ENCODE assay signal across 8 cellular contexts in genomic region chrX:115562492-115562872, GRCh38. TPM values are rescaled to one million over a fixed set of nuclear protein-coding genes. Genes with fewer than 3 reads are reported as not detected.
A peak's percentile ranks its signal among the peaks of the same experiment; 100 is the strongest.
DNase-seq lines count a peak whose midpoint lies in the region; ATAC-seq and TF ChIP-seq lines count a peak whose summit lies in the region.

No MANE protein-coding gene starts in this region.

- peak; percentile 2; the same call in 1 of the 3 replicates for ATAC-seq in SK-N-SH treated with all-trans-retinoic acid at 6 μM for 48 hours
- peak; percentile 9 for ATAC-seq in Right ventricle myocardium superior (ENCODE audit: poor library complexity)
- ATAC-seq in activated CD4-positive, CD25-positive, alpha-beta regulatory T cell treated with anti-CD3 and anti-CD28 coated beads, Interleukin-2, amount 50 U/mL, for 24 hours, result no peak

- no peak for DNase-seq in Right ventricle myocardium superior
- DNase-seq in progenitor cell of endocrine pancreas (ENCODE audit: low spot score, unreplicated experiment), result no peak
- no peak for DNase-seq in NCI-H1694 (lab: John Stamatoyannopoulos, UW)
- DNase-seq in T1000 (lab: John Stamatoyannopoulos, UW), result no peak
- no peak for DNase-seq in NCI-H2196 (lab: John Stamatoyannopoulos, UW; ENCODE audit: unreplicated experiment)

- peak overlapping the region; percentile 97 for H3K4me3 Mint-ChIP-seq in progenitor cell of endocrine pancreas (ENCODE audit: low read depth)

- no peak for TF ChIP-seq CTCF in progenitor cell of endocrine pancreas (IDR thresholded peaks at IDR 0.05; ENCODE audit: unreplicated experiment)

- H3K4me1 Mint-ChIP-seq in progenitor cell of endocrine pancreas (ENCODE audit: low read depth), result peaks cover 29% of the 10 kb centered on the region

- peak overlapping the region; percentile 99 for H3K27ac Mint-ChIP-seq in progenitor cell of endocrine pancreas

- H3K27me3 Mint-ChIP-seq in progenitor cell of endocrine pancreas, result no peaks in the 10 kb centered on the region

- H3K36me3 Mint-ChIP-seq in progenitor cell of endocrine pancreas (ENCODE audit: insufficient read depth), result peaks cover 4% of the 10 kb centered on the region

- intact Hi-C loops in Right ventricle myocardium superior (cut with DNase I), result loop anchor here (10.0 kb wide), 1 partner anchor 62 kb away; no protein-coding TSS in a partner anchor

- H3K9me3 Mint-ChIP-seq in progenitor cell of endocrine pancreas (ENCODE audit: low read depth), result no peaks in the 10 kb centered on the region

- peak overlapping the region; percentile 25 for H3K4me3 ChIP-seq in GM08714 (ENCODE audit: low read length)

TF ChIP-seq in SK-N-SH treated with all-trans-retinoic acid at 6 μM for 48 hours, 23 proteins besides CTCF, POLR2A, EP300 and RAD21:
- TF ChIP-seq, protein P1, sequence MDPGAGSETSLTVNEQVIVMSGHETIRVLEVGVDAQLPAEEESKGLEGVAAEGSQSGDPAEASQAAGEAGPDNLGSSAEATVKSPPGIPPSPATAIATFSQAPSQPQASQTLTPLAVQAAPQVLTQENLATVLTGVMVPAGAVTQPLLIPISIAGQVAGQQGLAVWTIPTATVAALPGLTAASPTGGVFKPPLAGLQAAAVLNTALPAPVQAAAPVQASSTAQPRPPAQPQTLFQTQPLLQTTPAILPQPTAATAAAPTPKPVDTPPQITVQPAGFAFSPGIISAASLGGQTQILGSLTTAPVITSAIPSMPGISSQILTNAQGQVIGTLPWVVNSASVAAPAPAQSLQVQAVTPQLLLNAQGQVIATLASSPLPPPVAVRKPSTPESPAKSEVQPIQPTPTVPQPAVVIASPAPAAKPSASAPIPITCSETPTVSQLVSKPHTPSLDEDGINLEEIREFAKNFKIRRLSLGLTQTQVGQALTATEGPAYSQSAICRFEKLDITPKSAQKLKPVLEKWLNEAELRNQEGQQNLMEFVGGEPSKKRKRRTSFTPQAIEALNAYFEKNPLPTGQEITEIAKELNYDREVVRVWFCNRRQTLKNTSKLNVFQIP (CRISPR knock-in tag; IDR thresholded peaks at IDR 0.05; ENCODE audit: borderline replicate concordance, low read depth), result no peak
- no peak for TF ChIP-seq ZNF8 (CRISPR knock-in tag; IDR thresholded peaks at IDR 0.05)
- no peak for TF ChIP-seq TOX (CRISPR knock-in tag; IDR thresholded peaks at IDR 0.05; ENCODE audit: borderline replicate concordance)
- no peak for TF ChIP-seq ZNF70 (CRISPR knock-in tag; IDR thresholded peaks at IDR 0.05)
- TF ChIP-seq ZFP3 (CRISPR knock-in tag; IDR thresholded peaks at IDR 0.05), result no peak
- TF ChIP-seq ARNTL (CRISPR knock-in tag; IDR thresholded peaks at IDR 0.05; ENCODE audit: borderline replicate concordance, low read depth), result no peak
- TF ChIP-seq ZNF565 (CRISPR knock-in tag; conservative IDR thresholded peaks at IDR 0.05; ENCODE audit: low read depth), result no peak
- no peak for TF ChIP-seq CREB5 (CRISPR knock-in tag; IDR thresholded peaks at IDR 0.05; ENCODE audit: low read depth)
- no peak for TF ChIP-seq PATZ1 (CRISPR knock-in tag; IDR thresholded peaks at IDR 0.05; ENCODE audit: borderline replicate concordance)
- TF ChIP-seq TSHZ2 (CRISPR knock-in tag; IDR thresholded peaks at IDR 0.05), result no peak
- no peak for TF ChIP-seq SNAI2 (CRISPR knock-in tag; IDR thresholded peaks at IDR 0.05)
- TF ChIP-seq ZFP30 (CRISPR knock-in tag; IDR thresholded peaks at IDR 0.05), result no peak
- no peak for TF ChIP-seq BACH2 (CRISPR knock-in tag; IDR thresholded peaks at IDR 0.05; ENCODE audit: borderline replicate concordance)
- no peak for TF ChIP-seq CSDC2 (CRISPR knock-in tag; IDR thresholded peaks at IDR 0.05)
- TF ChIP-seq ESRRG (CRISPR knock-in tag; IDR thresholded peaks at IDR 0.05), result no peak
- TF ChIP-seq ISL1 (CRISPR knock-in tag; IDR thresholded peaks at IDR 0.05), result no peak
- no peak for TF ChIP-seq CSRNP3 (CRISPR knock-in tag; IDR thresholded peaks at IDR 0.05)
- TF ChIP-seq ZC3H10 (CRISPR knock-in tag; IDR thresholded peaks at IDR 0.05), result no peak

RNA-seq across cellular contexts. Expression of gene PLS3, which starts 1.5 kb away (rescaled TPM):
- total RNA-seq in Right ventricle myocardium superior (35.0 TPM), progenitor cell of endocrine pancreas (98.7 and 106 TPM in 2 replicates)

Comparison
In these comparisons a context has a peak if more than half of its experiments do, and no peak if none do; other contexts are left out.
1. ATAC-seq: peak in SK-N-SH treated with all-trans-retinoic acid at 6 μM for 48 hours (single experiment) and Right ventricle myocardium superior (single experiment); none in activated CD4-positive, CD25-positive, alpha-beta regulatory T cell treated with anti-CD3 and anti-CD28 coated beads, Interleukin-2, amount 50 U/mL, for 24 hours (0 of 2).